ENCODE assay signal across 25 cellular contexts in genomic region chr3:156183396-156183795, GRCh38.
"Had no signal": no experiment of that assay in that cellular context is flagged by ENCODE, and none has a peak within 500 bp of the region (broad histone marks: within the 10 kb centered on the region; RNA-seq: fewer than 3 reads in every experiment).

No MANE protein-coding gene starts in this region.

- H3K4me3 ChIP-seq: ovary, psoas muscle, right lobe of liver, sigmoid colon, stomach, thoracic aorta, thyroid gland, tibial nerve, upper lobe of left lung, vagina had no signal

- H3K27ac ChIP-seq: neutrophil, ovary, parathyroid adenoma, psoas muscle, right lobe of liver, sigmoid colon, stomach, thoracic aorta, thyroid gland, tibial nerve, upper lobe of left lung, vagina had no signal

- H3K9ac ChIP-seq: parathyroid adenoma had no signal

- H3K36me3 ChIP-seq: neutrophil, ovary, right lobe of liver, sigmoid colon, stomach, thoracic aorta, thyroid gland, tibial nerve, upper lobe of left lung, vagina had no signal

- DNase-seq: nephron progenitor cell; occipital lobe; ovary; posterior cingulate gyrus; psoas muscle; right cardiac atrium; right lobe of liver; sigmoid colon; small intestine; stimulated activated CD4-positive, alpha-beta T cell treated with anti-CD3 and anti-CD28 coated beads, Interleukin-15, amount 100 ng/mL, for 24 hours; stimulated activated CD4-positive, alpha-beta T cell treated with anti-CD3 and anti-CD28 coated beads, Interleukin-2, amount 100 ng/mL, for 24 hours; stimulated activated CD4-positive, alpha-beta T cell treated with anti-CD3 and anti-CD28 coated beads, Interleukin-2, amount 100 ng/mL, for 48 hours; stimulated activated CD4-positive, alpha-beta T cell treated with anti-CD3 and anti-CD28 coated beads, Interleukin-4, amount 100 ng/mL, for 24 hours; stimulated activated naive B cell treated with anti-CD40 and anti-IgM and Interleukin-4, amounts not matched to agents 10 μg/mL and 1 μg/mL and 100 μg/mL, for 72 hours; stimulated activated naive CD4-positive, alpha-beta T cell treated with Interleukin-2 at 50 U/mL for 16 hours; stomach; trophoblast cell; upper lobe of left lung had no signal

- H3K4me1 ChIP-seq: parathyroid adenoma, psoas muscle, right lobe of liver, sigmoid colon, thyroid gland, tibial nerve, upper lobe of left lung, vagina had no signal

- H3K79me2 ChIP-seq: parathyroid adenoma had no signal

- H2AFZ ChIP-seq: parathyroid adenoma had no signal

- H3K27me3 ChIP-seq: neutrophil, ovary, right lobe of liver, sigmoid colon, stomach, thyroid gland, tibial nerve, upper lobe of left lung, vagina had no signal

- H3K9me3 ChIP-seq: neutrophil, ovary, psoas muscle, right lobe of liver, sigmoid colon, stomach, thoracic aorta, thyroid gland, tibial nerve, upper lobe of left lung, vagina had no signal

- FAIRE-seq: small intestine, urothelium cell line had no signal
